8 cellular contexts compared by ENCODE assay signal in the genomic region with DNA sequence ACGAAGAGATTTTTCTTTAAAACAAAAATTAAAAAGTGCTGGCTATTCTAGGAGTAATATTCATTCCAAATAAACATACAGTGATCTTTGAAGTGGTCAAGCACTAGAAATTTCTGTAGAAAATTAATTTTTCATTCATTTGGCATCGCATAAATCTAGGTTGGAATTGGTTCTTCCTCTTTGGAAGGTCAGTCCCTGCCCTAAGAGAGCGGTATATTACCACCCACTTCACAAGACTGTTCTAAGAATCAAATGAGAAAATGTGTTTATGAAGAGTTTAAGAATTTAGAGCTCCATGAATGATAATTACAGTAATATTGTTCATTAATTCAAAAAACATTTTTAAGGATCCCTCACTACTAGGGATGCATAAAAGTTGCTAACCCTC. TPM values are rescaled to one million over a fixed set of nuclear protein-coding genes. Genes with fewer than 3 reads are reported as not detected.
DNase-seq lines count a peak whose midpoint lies in the region; ATAC-seq, FAIRE-seq and TF ChIP-seq lines count a peak whose summit lies in the region.

No MANE protein-coding gene starts in this region.

- in situ Hi-C loops in ACHN (cut with HindIII; ENCODE audit: low pct_ligation_motif_present, low pct_unique_long_range_greater_than_20kb, low sequenced_read_pairs) = no loop called here

- peaks cover 3% of the 10 kb centered on the region for H3K36me3 ChIP-seq in bronchial epithelial cell (ENCODE audit: control insufficient read depth, insufficient read depth, low read length)
- peaks cover 1 to 7% of the 10 kb centered on the region in 2 donors for H3K36me3 ChIP-seq in mucosa of rectum (ENCODE audit: control insufficient read depth in 2 of 2, insufficient read depth in 2 of 2, low read length in 2 of 2)

- DNase-seq in ACHN (peak; percentile 8), bronchial epithelial cell (ENCODE audit: low read depth) (no peak), NCI-H774 (lab: John Stamatoyannopoulos, UW) (no peak)
- DNase-seq in stimulated activated CD4-positive, alpha-beta T cell treated with anti-CD3 and anti-CD28 coated beads, Interleukin-12 subunit alpha, Interleukin-12 subunit beta, amount 100 ng/mL, for 4 hours = no peak

- ATAC-seq in HG03378 (IDR thresholded peaks at IDR 0.05; ENCODE audit: unreplicated experiment) (peak; percentile 0), HG03521 (IDR thresholded peaks at IDR 0.05; ENCODE audit: unreplicated experiment) (no peak), GM18519 (IDR thresholded peaks at IDR 0.05; ENCODE audit: low FRiP score, unreplicated experiment) (no peak)

- no peak for FAIRE-seq in bronchial epithelial cell (lab: Jason Lieb, UNC)

- H3K9me3 ChIP-seq in mucosa of rectum (ENCODE audit: control insufficient read depth in 2 of 2, low read length in 2 of 2) = no peaks in the 10 kb centered on the region

- H3K27me3 ChIP-seq in bronchial epithelial cell (ENCODE audit: control insufficient read depth, insufficient read depth, low read length) = no peaks in the 10 kb centered on the region
- no peaks in the 10 kb centered on the region for H3K27me3 ChIP-seq in mucosa of rectum (ENCODE audit: control insufficient read depth in 2 of 2, insufficient read depth in 2 of 2, low read length in 2 of 2)

- H3K4me1 ChIP-seq in mucosa of rectum (ENCODE audit: control insufficient read depth in 2 of 2, insufficient read depth in 2 of 2, low read length in 2 of 2) = peaks cover 8 to 10% of the 10 kb centered on the region in 2 donors

- no peak for TF ChIP-seq CTCF in bronchial epithelial cell (IDR thresholded peaks at IDR 0.05; ENCODE audit: insufficient read depth, low read length, severe bottlenecking)

- peak overlapping the region; percentile 91 for H3K4me3 ChIP-seq in bronchial epithelial cell (ENCODE audit: low read depth, low read length)
- peak overlapping the region; percentile 88 to 95 for H3K4me3 ChIP-seq in mucosa of rectum (ENCODE audit: low read length in 2 of 2)

- H3K27ac ChIP-seq in mucosa of rectum (ENCODE audit: low read depth in 2 of 2, low read length in 2 of 2) = peak overlapping the region; percentile 78 to 81

- peak overlapping the region; percentile 66 to 91 for H3K9ac ChIP-seq in mucosa of rectum (ENCODE audit: low read depth in 1 of 2, low read length in 2 of 2)

RNA-seq across cellular contexts. Expression of a gene that starts 0.4 kb away (rescaled TPM):
- 31.9 and 51.3 TPM in 2 replicates for total RNA-seq in bronchial epithelial cell

RNA-seq across cellular contexts. Expression of a gene that starts 10.6 kb away (rescaled TPM):
- total RNA-seq in bronchial epithelial cell = 140 and 211 TPM in 2 replicates

RNA-seq across cellular contexts. Expression of a gene that starts 56.5 kb away (rescaled TPM):
- total RNA-seq in bronchial epithelial cell = 31.6 and 41.9 TPM in 2 replicates
